ENCODE assay signal across 3 cellular contexts in the genomic region with DNA sequence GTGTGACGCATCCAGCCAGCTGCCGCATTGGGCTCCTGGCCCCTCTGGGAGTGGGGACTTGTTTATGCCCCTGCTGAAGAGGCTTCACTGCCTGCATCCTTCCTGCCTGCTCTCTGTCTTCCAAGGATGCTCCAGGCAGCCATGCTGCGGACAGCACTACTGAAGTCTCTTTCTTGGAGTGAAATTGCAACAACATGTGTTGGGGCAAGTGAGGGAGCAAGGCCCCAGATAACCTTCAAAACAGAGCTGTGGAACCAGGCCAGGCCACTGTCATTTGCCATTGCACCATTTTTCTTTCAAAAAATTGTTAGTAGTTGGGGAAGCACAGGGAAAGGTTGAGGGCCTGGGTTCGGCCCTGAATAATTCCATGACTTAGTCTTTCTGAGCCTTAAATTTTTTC.
A peak's percentile ranks its signal among the peaks of the same experiment; 100 is the strongest.
TF ChIP-seq lines count a peak whose summit lies in the region.

No MANE protein-coding gene starts in this region.

TF ChIP-seq in liver, 16 proteins besides CTCF, POLR2A, EP300 and RAD21:
- TF ChIP-seq NR2F2 (IDR thresholded peaks at IDR 0.05), result peak; percentile 68
- TF ChIP-seq, protein P1, sequence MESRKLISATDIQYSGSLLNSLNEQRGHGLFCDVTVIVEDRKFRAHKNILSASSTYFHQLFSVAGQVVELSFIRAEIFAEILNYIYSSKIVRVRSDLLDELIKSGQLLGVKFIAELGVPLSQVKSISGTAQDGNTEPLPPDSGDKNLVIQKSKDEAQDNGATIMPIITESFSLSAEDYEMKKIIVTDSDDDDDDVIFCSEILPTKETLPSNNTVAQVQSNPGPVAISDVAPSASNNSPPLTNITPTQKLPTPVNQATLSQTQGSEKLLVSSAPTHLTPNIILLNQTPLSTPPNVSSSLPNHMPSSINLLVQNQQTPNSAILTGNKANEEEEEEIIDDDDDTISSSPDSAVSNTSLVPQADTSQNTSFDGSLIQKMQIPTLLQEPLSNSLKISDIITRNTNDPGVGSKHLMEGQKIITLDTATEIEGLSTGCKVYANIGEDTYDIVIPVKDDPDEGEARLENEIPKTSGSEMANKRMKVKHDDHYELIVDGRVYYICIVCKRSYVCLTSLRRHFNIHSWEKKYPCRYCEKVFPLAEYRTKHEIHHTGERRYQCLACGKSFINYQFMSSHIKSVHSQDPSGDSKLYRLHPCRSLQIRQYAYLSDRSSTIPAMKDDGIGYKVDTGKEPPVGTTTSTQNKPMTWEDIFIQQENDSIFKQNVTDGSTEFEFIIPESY (IDR thresholded peaks at IDR 0.05), result no peak

TF ChIP-seq in HepG2, 621 proteins besides CTCF, POLR2A, EP300 and RAD21:
- TF ChIP-seq ZNF816 (CRISPR knock-in tag; IDR thresholded peaks at IDR 0.05; ENCODE audit: borderline replicate concordance) (no peak), TEAD2 (CRISPR knock-in tag; IDR thresholded peaks at IDR 0.05) (no peak), ZFYVE20 (CRISPR knock-in tag; IDR thresholded peaks at IDR 0.05; ENCODE audit: borderline replicate concordance, low read depth) (no peak), ZFP62 (CRISPR knock-in tag; IDR thresholded peaks at IDR 0.05) (no peak)
- TF ChIP-seq, protein P2, sequence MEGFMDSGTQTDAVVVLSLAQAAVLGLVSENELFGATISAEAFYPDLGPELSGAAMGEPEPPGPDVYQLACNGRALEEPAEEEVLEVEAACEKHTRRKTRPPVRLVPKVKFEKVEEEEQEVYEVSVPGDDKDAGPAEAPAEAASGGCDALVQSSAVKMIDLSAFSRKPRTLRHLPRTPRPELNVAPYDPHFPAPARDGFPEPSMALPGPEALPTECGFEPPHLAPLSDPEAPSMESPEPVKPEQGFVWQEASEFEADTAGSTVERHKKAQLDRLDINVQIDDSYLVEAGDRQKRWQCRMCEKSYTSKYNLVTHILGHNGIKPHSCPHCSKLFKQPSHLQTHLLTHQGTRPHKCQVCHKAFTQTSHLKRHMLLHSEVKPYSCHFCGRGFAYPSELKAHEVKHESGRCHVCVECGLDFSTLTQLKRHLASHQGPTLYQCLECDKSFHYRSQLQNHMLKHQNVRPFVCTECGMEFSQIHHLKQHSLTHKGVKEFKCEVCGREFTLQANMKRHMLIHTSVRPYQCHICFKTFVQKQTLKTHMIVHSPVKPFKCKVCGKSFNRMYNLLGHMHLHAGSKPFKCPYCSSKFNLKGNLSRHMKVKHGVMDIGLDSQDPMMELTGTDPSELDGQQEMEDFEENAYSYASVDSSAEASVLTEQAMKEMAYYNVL (CRISPR knock-in tag; IDR thresholded peaks at IDR 0.05; ENCODE audit: borderline replicate concordance), result no peak

TF ChIP-seq in IMR-90, 13 proteins besides CTCF, POLR2A, EP300 and RAD21:
- TF ChIP-seq MAZ (IDR thresholded peaks at IDR 0.05; ENCODE audit: borderline replicate concordance, low read depth, low read length) (no peak), CEBPB (IDR thresholded peaks at IDR 0.05; ENCODE audit: low read depth, low read length) (no peak), MXI1 (IDR thresholded peaks at IDR 0.05; ENCODE audit: borderline replicate concordance, low read depth, low read length) (no peak), FOS (IDR thresholded peaks at IDR 0.05; ENCODE audit: low read depth, low read length) (no peak), RFX5 (IDR thresholded peaks at IDR 0.05; ENCODE audit: low read depth, low read length) (no peak), MAFK (IDR thresholded peaks at IDR 0.05; ENCODE audit: low read depth, low read length) (no peak), BHLHE40 (IDR thresholded peaks at IDR 0.05; ENCODE audit: low read depth, low read length) (no peak), RCOR1 (IDR thresholded peaks at IDR 0.05; ENCODE audit: insufficient replicate concordance, low read length) (no peak), SMC3 (IDR thresholded peaks at IDR 0.05; ENCODE audit: low read depth, low read length) (no peak), NFE2L2 (IDR thresholded peaks at IDR 0.05; ENCODE audit: low read depth, low read length) (no peak), CHD1 (IDR thresholded peaks at IDR 0.05; ENCODE audit: low read depth, low read length) (no peak)
- TF ChIP-seq, protein P3, sequence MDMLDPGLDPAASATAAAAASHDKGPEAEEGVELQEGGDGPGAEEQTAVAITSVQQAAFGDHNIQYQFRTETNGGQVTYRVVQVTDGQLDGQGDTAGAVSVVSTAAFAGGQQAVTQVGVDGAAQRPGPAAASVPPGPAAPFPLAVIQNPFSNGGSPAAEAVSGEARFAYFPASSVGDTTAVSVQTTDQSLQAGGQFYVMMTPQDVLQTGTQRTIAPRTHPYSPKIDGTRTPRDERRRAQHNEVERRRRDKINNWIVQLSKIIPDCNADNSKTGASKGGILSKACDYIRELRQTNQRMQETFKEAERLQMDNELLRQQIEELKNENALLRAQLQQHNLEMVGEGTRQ (IDR thresholded peaks at IDR 0.05; ENCODE audit: low read depth, low read length), result no peak
- TF ChIP-seq, protein P4, sequence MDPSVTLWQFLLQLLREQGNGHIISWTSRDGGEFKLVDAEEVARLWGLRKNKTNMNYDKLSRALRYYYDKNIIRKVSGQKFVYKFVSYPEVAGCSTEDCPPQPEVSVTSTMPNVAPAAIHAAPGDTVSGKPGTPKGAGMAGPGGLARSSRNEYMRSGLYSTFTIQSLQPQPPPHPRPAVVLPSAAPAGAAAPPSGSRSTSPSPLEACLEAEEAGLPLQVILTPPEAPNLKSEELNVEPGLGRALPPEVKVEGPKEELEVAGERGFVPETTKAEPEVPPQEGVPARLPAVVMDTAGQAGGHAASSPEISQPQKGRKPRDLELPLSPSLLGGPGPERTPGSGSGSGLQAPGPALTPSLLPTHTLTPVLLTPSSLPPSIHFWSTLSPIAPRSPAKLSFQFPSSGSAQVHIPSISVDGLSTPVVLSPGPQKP (IDR thresholded peaks at IDR 0.05; ENCODE audit: borderline replicate concordance, low read depth, low read length), result no peak
